Comparison of ENCODE assay signal across 12 cellular contexts in the genomic region with DNA sequence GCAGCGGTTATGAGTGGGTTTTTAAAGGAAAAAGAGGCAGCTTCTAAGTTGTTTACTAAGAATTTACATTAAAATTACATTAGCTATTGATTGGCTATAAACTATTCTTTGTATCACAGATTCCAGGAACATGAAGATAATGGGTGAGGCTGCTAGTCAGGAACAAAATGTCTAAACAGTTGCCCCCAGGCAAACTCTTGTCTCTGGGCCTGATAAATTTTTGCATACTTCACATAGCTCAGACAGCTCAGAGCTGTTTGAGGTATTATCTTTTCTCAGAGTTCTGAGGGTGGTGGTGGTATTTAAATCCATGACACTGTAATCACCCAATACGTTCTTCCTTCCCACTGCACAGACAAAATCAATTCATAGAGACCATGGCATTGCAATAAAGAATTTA. TPM values are rescaled to one million over a fixed set of nuclear protein-coding genes. Genes with fewer than 3 reads are reported as not detected.
DNase-seq lines count a peak whose midpoint lies in the region; ATAC-seq and TF ChIP-seq lines count a peak whose summit lies in the region.
"Had no signal": no experiment of that assay in that cellular context is flagged by ENCODE, and none has a peak within 500 bp of the region (broad histone marks: within the 10 kb centered on the region; RNA-seq: fewer than 3 reads in every experiment).

No MANE protein-coding gene starts in this region.

- H3K27me3 Mint-ChIP-seq in activated naive CD4-positive, alpha-beta T cell treated with anti-CD3 and anti-CD28 coated beads for 36 hours (ENCODE audit: low read depth) = no peaks in the 10 kb centered on the region
- H3K27me3 Mint-ChIP-seq: activated naive CD8-positive, alpha-beta T cell treated with anti-CD3 and anti-CD28 coated beads, Interleukin-2, amount 10 ng/mL, durations not matched to agents 7 days and 5 days had no signal

- no peak for TF ChIP-seq CTCF in osteoblast (IDR thresholded peaks at IDR 0.05; ENCODE audit: extremely low read depth, low read depth, low read length)

- no peak for TF ChIP-seq POLR2A in erythroblast (IDR thresholded peaks at IDR 0.05; ENCODE audit: low read length)

- DNase-seq in activated naive CD4-positive, alpha-beta T cell treated with anti-CD3 and anti-CD28 coated beads for 36 hours = no peak
- DNase-seq in activated naive CD4-positive, alpha-beta T cell treated with anti-CD3 and anti-CD28 coated beads, Interleukin-2, amount 50 U/mL, for 16 hours = no peak
- DNase-seq in OCI-M1 (lab: John Stamatoyannopoulos, UW) = peak; percentile 19
- peak; percentile 26 to 48 for DNase-seq in erythroblast (lab: John Stamatoyannopoulos, UW)
- no peak for DNase-seq in osteoblast (ENCODE audit: insufficient read length, low spot score, missing footprints)
- DNase-seq in stimulated activated CD4-positive, alpha-beta T cell treated with anti-CD3 and anti-CD28 coated beads, Interleukin-2, amount 100 ng/mL, for 24 hours = no peak
- DNase-seq in AG08396 (ENCODE audit: low spot score) = no peak
- DNase-seq: AML-193, SIG-M5 had no signal

- H3K4me1 ChIP-seq in osteoblast (ENCODE audit: insufficient read depth, low read length) = peaks cover 21% of the 10 kb centered on the region
- H3K4me1 ChIP-seq: parathyroid adenoma had no signal

- H3K4me3 ChIP-seq in osteoblast (ENCODE audit: insufficient read depth, low read length) = no peak overlapping the region

- H3K27ac Mint-ChIP-seq in activated naive CD4-positive, alpha-beta T cell treated with anti-CD3 and anti-CD28 coated beads for 36 hours = no peak overlapping the region
- H3K27ac Mint-ChIP-seq: activated naive CD8-positive, alpha-beta T cell treated with anti-CD3 and anti-CD28 coated beads, Interleukin-2, amount 10 ng/mL, durations not matched to agents 7 days and 5 days had no signal

- peak overlapping the region; percentile 2 for H3K27ac ChIP-seq in osteoblast (ENCODE audit: low read depth, low read length)

- H3K4me3 Mint-ChIP-seq in activated naive CD4-positive, alpha-beta T cell treated with anti-CD3 and anti-CD28 coated beads for 36 hours = peak overlapping the region; percentile 19
- H3K4me3 Mint-ChIP-seq: activated naive CD8-positive, alpha-beta T cell treated with anti-CD3 and anti-CD28 coated beads, Interleukin-2, amount 10 ng/mL, durations not matched to agents 7 days and 5 days had no signal

- H4K20me1 ChIP-seq in osteoblast (ENCODE audit: insufficient read depth, low read length) = no peaks in the 10 kb centered on the region

- H3K9me3 Mint-ChIP-seq in activated naive CD4-positive, alpha-beta T cell treated with anti-CD3 and anti-CD28 coated beads for 36 hours = peaks cover 24% of the 10 kb centered on the region

- H2AFZ ChIP-seq in osteoblast (ENCODE audit: low read length) = no peak overlapping the region

- no peak for ATAC-seq in activated CD4-positive, CD25-positive, alpha-beta regulatory T cell treated with anti-CD3 and anti-CD28 coated beads, Interleukin-2, amount 50 U/mL, for 24 hours

- intact Hi-C loops in activated naive CD4-positive, alpha-beta T cell treated with anti-CD3 and anti-CD28 coated beads for 36 hours (cut with micrococcal nuclease) = loop anchor here (5.0 to 10.0 kb wide), 3 partner anchors 1012 to 1788 kb away; a partner anchor contains a TSS

- peaks cover 4% of the 10 kb centered on the region for H3K9me3 ChIP-seq in osteoblast (ENCODE audit: low read depth, low read length)

- peaks cover 18% of the 10 kb centered on the region for H3K79me2 ChIP-seq in osteoblast (ENCODE audit: insufficient read depth, low read length)

- peaks cover 22% of the 10 kb centered on the region for H3K4me1 Mint-ChIP-seq in activated naive CD4-positive, alpha-beta T cell treated with anti-CD3 and anti-CD28 coated beads for 36 hours (ENCODE audit: low read depth)

- H3K36me3 Mint-ChIP-seq in activated naive CD4-positive, alpha-beta T cell treated with anti-CD3 and anti-CD28 coated beads for 36 hours (ENCODE audit: low read depth) = peaks cover 43% of the 10 kb centered on the region

- peaks cover 3% of the 10 kb centered on the region for H3K36me3 ChIP-seq in osteoblast (ENCODE audit: insufficient read depth, low read length)

- CTCF ChIA-PET in activated naive CD4-positive, alpha-beta T cell treated with anti-CD3 and anti-CD28 coated beads for 36 hours (lab: Charles Lee) = no interaction called here

- no peaks in the 10 kb centered on the region for H3K27me3 ChIP-seq in osteoblast (ENCODE audit: insufficient read depth, low read length)

- H3K4me2 ChIP-seq in osteoblast (ENCODE audit: insufficient read depth, low read length) = peak overlapping the region; percentile 90

RNA-seq across cellular contexts. Expression of a gene that starts 2.1 kb away (rescaled TPM):
- 10 to 100 TPM; 25.9 TPM for total RNA-seq in activated naive CD4-positive, alpha-beta T cell treated with anti-CD3 and anti-CD28 coated beads for 36 hours
- 22.7 and 27.5 TPM in 2 replicates for total RNA-seq in osteoblast

Comparison
In these comparisons a context has a peak if more than half of its experiments do, and no peak if none do; other contexts are left out.
1. DNase-seq: peak in OCI-M1 (single experiment) and erythroblast (2 of 2); none in activated naive CD4-positive, alpha-beta T cell treated with anti-CD3 and anti-CD28 coated beads for 36 hours (single experiment), activated naive CD4-positive, alpha-beta T cell treated with anti-CD3 and anti-CD28 coated beads, Interleukin-2, amount 50 U/mL, for 16 hours (single experiment), osteoblast (single experiment), stimulated activated CD4-positive, alpha-beta T cell treated with anti-CD3 and anti-CD28 coated beads, Interleukin-2, amount 100 ng/mL, for 24 hours (0 of 2) and AG08396 (single experiment).